ENCODE assay signal across 31 cellular contexts in genomic region chr11:66632952-66633351, GRCh38.
"Had no signal": no experiment of that assay in that cellular context is flagged by ENCODE, and none has a peak within 500 bp of the region (broad histone marks: within the 10 kb centered on the region; RNA-seq: fewer than 3 reads in every experiment).

No MANE protein-coding gene starts in this region.

- H3K27me3 ChIP-seq: adrenal gland, body of pancreas, esophagus muscularis mucosa, foreskin keratinocyte, gastrocnemius medialis, heart left ventricle had no signal

- H3K4me3 ChIP-seq: adrenal gland, body of pancreas, esophagus muscularis mucosa, gastrocnemius medialis, heart left ventricle had no signal

- FAIRE-seq: colon had no signal

- H3K27ac Mint-ChIP-seq: activated CD8-positive, alpha-beta T cell treated with anti-CD3 and anti-CD28 coated beads for 36 hours; activated naive CD4-positive, alpha-beta T cell treated with anti-CD3 and anti-CD28 coated beads for 36 hours; activated naive CD4-positive, alpha-beta T cell treated with anti-CD3 and anti-CD28 coated beads, Interleukin-2, amount 50 U/mL, for 24 hours; activated naive CD8-positive, alpha-beta T cell treated with anti-CD3 and anti-CD28 coated beads, Interleukin-2, amount 50 U/mL, for 24 hours; activated T-helper 2 cell treated with anti-CD3 and anti-CD28 coated beads, Interferon-gamma antibody, Interleukin-2, Interleukin-4, amounts not matched to agents 10 μg/mL and 5 μg/mL and 100 μg/mL, durations not matched to agents 14 hours and 24 hours and 36 hours; WTC11 had no signal

- ATAC-seq: activated CD8-positive, alpha-beta T cell treated with anti-CD3 and anti-CD28 coated beads for 36 hours; activated naive CD8-positive, alpha-beta T cell treated with anti-CD3 and anti-CD28 coated beads, Interleukin-2, amount 50 U/mL, for 24 hours; activated T-cell treated with anti-CD3 and anti-CD28 coated beads, Interleukin-2, amount 50 U/mL, for 4 hours; body of pancreas; effector memory CD8-positive, alpha-beta T cell; foreskin keratinocyte; gastrocnemius medialis; heart left ventricle; WTC11 had no signal

- H3K9me3 ChIP-seq: adrenal gland, body of pancreas, esophagus muscularis mucosa, gastrocnemius medialis, heart left ventricle had no signal

- H3K4me3 Mint-ChIP-seq: activated CD8-positive, alpha-beta T cell treated with anti-CD3 and anti-CD28 coated beads for 36 hours; activated naive CD4-positive, alpha-beta T cell treated with anti-CD3 and anti-CD28 coated beads for 36 hours; activated naive CD4-positive, alpha-beta T cell treated with anti-CD3 and anti-CD28 coated beads, Interleukin-2, amount 50 U/mL, for 24 hours; activated naive CD8-positive, alpha-beta T cell treated with anti-CD3 and anti-CD28 coated beads for 36 hours; activated naive CD8-positive, alpha-beta T cell treated with anti-CD3 and anti-CD28 coated beads, Interleukin-2, amount 50 U/mL, for 24 hours; activated T-cell treated with anti-CD3 and anti-CD28 coated beads, Interleukin-2, amount 50 U/mL, for 4 hours; WTC11 had no signal

- H3K27ac ChIP-seq: adrenal gland, body of pancreas, foreskin keratinocyte, heart left ventricle had no signal

- H3K9me3 Mint-ChIP-seq: activated naive CD4-positive, alpha-beta T cell treated with anti-CD3 and anti-CD28 coated beads for 36 hours; activated naive CD4-positive, alpha-beta T cell treated with anti-CD3 and anti-CD28 coated beads, Interleukin-2, amount 50 U/mL, for 24 hours; activated naive CD8-positive, alpha-beta T cell treated with anti-CD3 and anti-CD28 coated beads for 36 hours; activated naive CD8-positive, alpha-beta T cell treated with anti-CD3 and anti-CD28 coated beads, Interleukin-2, amount 50 U/mL, for 24 hours; activated T-cell treated with anti-CD3 and anti-CD28 coated beads, Interleukin-2, amount 50 U/mL, for 4 hours; activated T-helper 2 cell treated with anti-CD3 and anti-CD28 coated beads, Interferon-gamma antibody, Interleukin-2, Interleukin-4, amounts not matched to agents 10 μg/mL and 5 μg/mL and 100 μg/mL, durations not matched to agents 14 hours and 24 hours and 36 hours; effector memory CD8-positive, alpha-beta T cell; WTC11 had no signal

- DNase-seq: activated CD4-positive, alpha-beta T cell treated with anti-CD3 and anti-CD28 coated beads for 1 hour; activated CD4-positive, alpha-beta T cell treated with anti-CD3 and anti-CD28 coated beads for 4 hours; activated CD4-positive, alpha-beta T cell treated with anti-CD3 and anti-CD28 coated beads, Interleukin-2, amount 50 U/mL, for 1 hour; activated CD4-positive, alpha-beta T cell treated with anti-CD3 and anti-CD28 coated beads, Interleukin-2, amount 50 U/mL, for 48 hours; activated CD8-positive, alpha-beta memory T cell treated with anti-CD3 and anti-CD28 coated beads for 24 hours; activated CD8-positive, alpha-beta T cell treated with anti-CD3 and anti-CD28 coated beads for 36 hours; activated effector memory CD4-positive, alpha-beta T cell treated with anti-CD3 and anti-CD28 coated beads, Interleukin-2, amount 50 U/mL, for 16 hours; activated naive CD4-positive, alpha-beta T cell treated with anti-CD3 and anti-CD28 coated beads for 36 hours; activated naive CD8-positive, alpha-beta T cell treated with anti-CD3 and anti-CD28 coated beads for 36 hours; activated naive CD8-positive, alpha-beta T cell treated with anti-CD3 and anti-CD28 coated beads, Interleukin-2, amount 50 U/mL, for 24 hours; activated T-cell treated with anti-CD3 and anti-CD28 coated beads, Interleukin-2, amount 50 U/mL, for 4 hours; adrenal gland; amygdala; aorta; body of pancreas; caudate nucleus; cortex of kidney; dermis blood vessel endothelial cell; effector CD4-positive, alpha-beta T cell; effector memory CD8-positive, alpha-beta T cell; erythroblast; foreskin keratinocyte; gastrocnemius medialis; glutamatergic neuron; heart left ventricle; T-helper 2 cell had no signal

- H3K27me3 Mint-ChIP-seq: activated CD8-positive, alpha-beta T cell treated with anti-CD3 and anti-CD28 coated beads for 36 hours; activated naive CD4-positive, alpha-beta T cell treated with anti-CD3 and anti-CD28 coated beads, Interleukin-2, amount 50 U/mL, for 24 hours; activated naive CD8-positive, alpha-beta T cell treated with anti-CD3 and anti-CD28 coated beads for 36 hours; activated naive CD8-positive, alpha-beta T cell treated with anti-CD3 and anti-CD28 coated beads, Interleukin-2, amount 50 U/mL, for 24 hours; effector memory CD8-positive, alpha-beta T cell had no signal
